ENCODE assay signal across 8 cellular contexts in genomic region chr2:160207804-160208661, GRCh38. TPM values are rescaled to one million over a fixed set of nuclear protein-coding genes. Genes with fewer than 3 reads are reported as not detected.
DNase-seq lines count a peak whose midpoint lies in the region; ATAC-seq and TF ChIP-seq lines count a peak whose summit lies in the region.

No MANE protein-coding gene starts in this region.

- peak; percentile 66 for ATAC-seq in stimulated activated naive CD8-positive, alpha-beta T cell treated with anti-CD3 and anti-CD28 coated beads, Interleukin-15, Interleukin-2, amounts not matched to agents 100 U/mL and 50 U/mL, for 24 hours
- ATAC-seq in CD8-positive, alpha-beta T cell = no peak

- H3K4me1 ChIP-seq in CD8-positive, alpha-beta T cell (ENCODE audit: insufficient read depth, low read length) = no peaks in the 10 kb centered on the region

- intact Hi-C loops in CD8-positive, alpha-beta T cell (cut with DNase I, micrococcal nuclease) = no loop called here

- no peaks in the 10 kb centered on the region for H3K27me3 ChIP-seq in kidney epithelial cell (ENCODE audit: control insufficient read depth, insufficient read depth, low read length)
- no peaks in the 10 kb centered on the region for H3K27me3 ChIP-seq in CD8-positive, alpha-beta T cell (ENCODE audit: insufficient read depth, low read length)

- no peaks in the 10 kb centered on the region for H3K9me3 ChIP-seq in CD8-positive, alpha-beta T cell (ENCODE audit: low read length)

- H3K4me3 Mint-ChIP-seq in CD8-positive, alpha-beta T cell = no peak overlapping the region

- no peak overlapping the region for H3K27ac ChIP-seq in CD8-positive, alpha-beta T cell (ENCODE audit: low read depth, low read length)

- no peaks in the 10 kb centered on the region for H3K27me3 Mint-ChIP-seq in CD8-positive, alpha-beta T cell (ENCODE audit: low read depth)

- TF ChIP-seq CTCF in kidney epithelial cell (IDR thresholded peaks at IDR 0.05; ENCODE audit: insufficient read depth, low read length, poor library complexity, severe bottlenecking) = no peak
- no peak for TF ChIP-seq CTCF in CD8-positive, alpha-beta T cell (IDR thresholded peaks at IDR 0.05)

- POLR2A ChIA-PET in CD8-positive, alpha-beta T cell (lab: Charles Lee) = no interaction called here

- DNase-seq in GM03348 (ENCODE audit: low spot score) (peak; percentile 93), HT-29 (ENCODE audit: low spot score) (peak; percentile 97), brain pericyte (ENCODE audit: low read depth, low spot score) (peak; percentile 77), kidney epithelial cell (ENCODE audit: low read depth) (peak; percentile 95), SKM-1 treated with dmso at 0.1 percent for 144 hours (lab: John Stamatoyannopoulos, UW; ENCODE audit: unreplicated experiment) (no peak), NCI-H1092 (lab: John Stamatoyannopoulos, UW) (no peak)
- peak; percentile 46 for DNase-seq in stimulated activated naive CD8-positive, alpha-beta T cell treated with anti-CD3 and anti-CD28 coated beads, Interleukin-15, Interleukin-2, amounts not matched to agents 100 U/mL and 50 U/mL, for 24 hours
- DNase-seq in CD8-positive, alpha-beta T cell = no peak

- no peaks in the 10 kb centered on the region for H3K36me3 Mint-ChIP-seq in CD8-positive, alpha-beta T cell

- H3K9me3 Mint-ChIP-seq in CD8-positive, alpha-beta T cell = no peaks in the 10 kb centered on the region

- no peak overlapping the region for H3K4me3 ChIP-seq in kidney epithelial cell (ENCODE audit: low read depth, low read length)
- H3K4me3 ChIP-seq in CD8-positive, alpha-beta T cell (ENCODE audit: low read depth, low read length) = no peak overlapping the region

- no peak overlapping the region for H3K27ac Mint-ChIP-seq in CD8-positive, alpha-beta T cell

- no peaks in the 10 kb centered on the region for H3K36me3 ChIP-seq in kidney epithelial cell (ENCODE audit: control insufficient read depth, insufficient read depth, low read length)
- no peaks in the 10 kb centered on the region for H3K36me3 ChIP-seq in CD8-positive, alpha-beta T cell (ENCODE audit: insufficient read depth, low read length)

- CTCF ChIA-PET in CD8-positive, alpha-beta T cell (lab: Charles Lee) = interaction anchor here (0.8 to 6.8 kb wide), 3 partner anchors 13 to 1009 kb away, joined by 3 to 80 read pairs (median 3); no protein-coding TSS in a partner anchor

- H3K4me1 Mint-ChIP-seq in CD8-positive, alpha-beta T cell (ENCODE audit: low read depth) = peaks cover 7% of the 10 kb centered on the region

RNA-seq across cellular contexts. Expression of gene ITGB6, which starts 8.0 kb away (rescaled TPM):
- 14.3 and 14.8 TPM in 2 replicates for total RNA-seq in HT-29 (2014; rRNA removed; shearing (Covaris generic))
- 68.5 and 69.1 TPM in 2 replicates for total RNA-seq in kidney epithelial cell
- not detected for total RNA-seq in CD8-positive, alpha-beta T cell

Comparison
In these comparisons a context has a peak if more than half of its experiments do, and no peak if none do; other contexts are left out.
1. DNase-seq: peak in GM03348 (single experiment), HT-29 (single experiment), brain pericyte (single experiment), kidney epithelial cell (single experiment) and stimulated activated naive CD8-positive, alpha-beta T cell treated with anti-CD3 and anti-CD28 coated beads, Interleukin-15, Interleukin-2, amounts not matched to agents 100 U/mL and 50 U/mL, for 24 hours (single experiment); none in SKM-1 treated with dmso at 0.1 percent for 144 hours (single experiment), CD8-positive, alpha-beta T cell (0 of 7) and NCI-H1092 (single experiment).
2. RNA of gene ITGB6, which starts 8.0 kb away (total RNA-seq): 68.5 to 69.1 TPM in kidney epithelial cell and 14.3 to 14.8 TPM in HT-29; not detected in CD8-positive, alpha-beta T cell; every median in the first group is over 10 times any median in the second.